In the genomic region with DNA sequence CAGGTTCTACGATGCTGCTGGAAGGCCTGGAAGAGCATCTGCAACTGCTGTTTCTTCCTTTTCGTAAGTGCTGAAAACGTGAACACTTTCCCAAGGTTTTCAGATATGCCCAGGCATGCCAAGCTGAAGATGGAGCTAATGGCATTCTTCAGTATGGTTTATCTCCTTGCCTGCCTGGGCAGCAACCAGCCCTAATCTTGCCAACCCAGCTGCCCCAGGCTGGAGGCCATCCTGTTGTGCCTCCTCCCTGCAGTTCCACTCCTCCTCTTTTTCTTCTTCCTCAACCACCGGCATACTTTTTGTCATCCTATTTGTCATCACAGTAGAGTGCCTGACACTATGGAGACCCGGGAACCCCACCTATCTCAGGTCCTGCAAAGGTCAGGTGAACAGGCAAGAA, we compare ENCODE assay signal across 18 cellular contexts.
DNase-seq lines count a peak whose midpoint lies in the region; ATAC-seq, FAIRE-seq and TF ChIP-seq lines count a peak whose summit lies in the region.
"Had no signal": no experiment of that assay in that cellular context is flagged by ENCODE, and none has a peak within 500 bp of the region (broad histone marks: within the 10 kb centered on the region; RNA-seq: fewer than 3 reads in every experiment).

No MANE protein-coding gene starts in this region.

- no peak overlapping the region for H3K9ac ChIP-seq in keratinocyte (ENCODE audit: control insufficient read depth, extremely low read depth, insufficient read depth, low read length)
- H3K9ac ChIP-seq: BLaER1 had no signal

- H4K20me1 ChIP-seq in keratinocyte (ENCODE audit: control insufficient read depth, extremely low read depth, insufficient read depth, low read length), result no peaks in the 10 kb centered on the region
- H4K20me1 ChIP-seq: BLaER1 had no signal

- no peaks in the 10 kb centered on the region for H3K9me1 ChIP-seq in keratinocyte (ENCODE audit: control insufficient read depth, extremely low read depth, insufficient read depth, low read length)

- 40% methylated on average over 5 of the region's 5 CpGs for WGBS in suprapubic skin
- WGBS in body of pancreas, 2 donors, result 44 to 61% methylated on average over 4 to 5 of the region's 5 CpGs

- intact Hi-C loops in body of pancreas (cut with DNase I), result no loop called here

- H3K4me3 ChIP-seq in bronchial epithelial cell (ENCODE audit: low read depth, low read length), result no peak overlapping the region
- H3K4me3 ChIP-seq in keratinocyte (ENCODE audit: control insufficient read depth in 2 of 3, extremely low read depth in 1 of 3, insufficient read depth in 2 of 3, low read depth in 1 of 3, low read length in 3 of 3), result no peak overlapping the region
- no peak overlapping the region for H3K4me3 ChIP-seq in suprapubic skin
- H3K4me3 ChIP-seq in body of pancreas, result no peak overlapping the region
- H3K4me3 ChIP-seq: BLaER1 had no signal

- H3K9me3 ChIP-seq in keratinocyte (ENCODE audit: control insufficient read depth, low read depth, low read length) (no peaks in the 10 kb centered on the region), suprapubic skin (no peaks in the 10 kb centered on the region), body of pancreas (no peaks in the 10 kb centered on the region)
- H3K9me3 ChIP-seq: BLaER1 had no signal

- dilution Hi-C loops in keratinocyte (cut with MboI; ENCODE audit: extremely low pct_ligation_motif_present, low sequenced_read_pairs), result no loop called here

- no peaks in the 10 kb centered on the region for H3K79me2 ChIP-seq in keratinocyte (ENCODE audit: control insufficient read depth, insufficient read depth, low read length)

- peak overlapping the region; percentile 61 for H3K4me2 ChIP-seq in keratinocyte (ENCODE audit: control insufficient read depth, extremely low read depth, insufficient read depth, low read depth, low read length)
- H3K4me2 ChIP-seq: BLaER1 had no signal

- peak overlapping the region; percentile 43 for H2AFZ ChIP-seq in keratinocyte (ENCODE audit: control insufficient read depth, low read length)

- FAIRE-seq in bronchial epithelial cell (lab: Jason Lieb, UNC) (no peak), keratinocyte (lab: Jason Lieb, UNC) (peak; percentile 97)
- FAIRE-seq: A204.1 had no signal

- TF ChIP-seq POLR2A in suprapubic skin (IDR thresholded peaks at IDR 0.05), result no peak
- TF ChIP-seq POLR2A in body of pancreas (IDR thresholded peaks at IDR 0.05), result no peak

- peak overlapping the region; percentile 48 for H3K27ac ChIP-seq in epithelial cell of prostate
- peak overlapping the region; percentile 32 for H3K27ac ChIP-seq in keratinocyte (ENCODE audit: control insufficient read depth, insufficient read depth, low read length)
- H3K27ac ChIP-seq in suprapubic skin, result peak overlapping the region; percentile 71
- H3K27ac ChIP-seq in body of pancreas, result no peak overlapping the region
- H3K27ac ChIP-seq: BLaER1 had no signal

- TF ChIP-seq EP300 in suprapubic skin (IDR thresholded peaks at IDR 0.05), result no peak

- ATAC-seq in HG02884 (IDR thresholded peaks at IDR 0.05; ENCODE audit: unreplicated experiment), result no peak
- ATAC-seq in HG02610 (IDR thresholded peaks at IDR 0.05; ENCODE audit: unreplicated experiment), result no peak
- ATAC-seq in body of pancreas, result no peak
- ATAC-seq: HCT116 had no signal

- no peaks in the 10 kb centered on the region for H3K27me3 ChIP-seq in bronchial epithelial cell (ENCODE audit: control insufficient read depth, insufficient read depth, low read length)
- H3K27me3 ChIP-seq in keratinocyte (ENCODE audit: control insufficient read depth, extremely low read depth, insufficient read depth, low read length), result no peaks in the 10 kb centered on the region
- no peaks in the 10 kb centered on the region for H3K27me3 ChIP-seq in suprapubic skin
- no peaks in the 10 kb centered on the region for H3K27me3 ChIP-seq in body of pancreas
- H3K27me3 ChIP-seq: BLaER1 had no signal

- DNase-seq in bronchial epithelial cell (ENCODE audit: low read depth) (peak; percentile 45), epithelial cell of prostate (ENCODE audit: low read depth, low spot score) (no peak), keratinocyte (ENCODE audit: low read depth, low spot score) (peak; percentile 85), suprapubic skin (ENCODE audit: low spot score in 2 of 2) (no peak), GM19240 (ENCODE audit: insufficient read length, low spot score) (no peak), body of pancreas (no peak)
- DNase-seq: ACHN; CD4-positive, alpha-beta memory T cell; DMS79 treated with DMSO at 0.1 percent for 48 hours; GF-D8; GOT3; H7; HFFc6 had no signal

- H3K4me1 ChIP-seq in keratinocyte (ENCODE audit: control insufficient read depth, extremely low read depth, insufficient read depth, low read length) (peaks cover 47% of the 10 kb centered on the region), suprapubic skin (peaks cover 25% of the 10 kb centered on the region), body of pancreas (no peaks in the 10 kb centered on the region)
- H3K4me1 ChIP-seq: BLaER1 had no signal

- no peaks in the 10 kb centered on the region for H3K36me3 ChIP-seq in bronchial epithelial cell (ENCODE audit: control insufficient read depth, insufficient read depth, low read length)
- H3K36me3 ChIP-seq in keratinocyte (ENCODE audit: control insufficient read depth in 2 of 2, extremely low read depth in 1 of 2, insufficient read depth in 2 of 2, low read length in 2 of 2), result no peaks in the 10 kb centered on the region
- H3K36me3 ChIP-seq in suprapubic skin, result no peaks in the 10 kb centered on the region
- H3K36me3 ChIP-seq in body of pancreas (replicated peaks in 1 of 2; ENCODE audit: insufficient read depth in 1 of 2, low read depth in 2 of 2), result no peaks in the 10 kb centered on the region
- H3K36me3 ChIP-seq: BLaER1 had no signal

- TF ChIP-seq CTCF in bronchial epithelial cell (IDR thresholded peaks at IDR 0.05; ENCODE audit: insufficient read depth, low read length, severe bottlenecking), result no peak
- TF ChIP-seq CTCF in keratinocyte (optimal IDR thresholded peaks at IDR 0.05 in 1 of 3, IDR thresholded peaks at IDR 0.05 in 1 of 3, conservative IDR thresholded peaks at IDR 0.05 in 1 of 3; ENCODE audit: extremely low read depth in 1 of 3, insufficient read depth in 2 of 3, low read length in 3 of 3), result no peak
- TF ChIP-seq CTCF in suprapubic skin (IDR thresholded peaks at IDR 0.05), result no peak
- TF ChIP-seq CTCF in body of pancreas (IDR thresholded peaks at IDR 0.05), result no peak

Comparison
In these comparisons a context has a peak if more than half of its experiments do, and no peak if none do; other contexts are left out.
1. DNase-seq: peak in bronchial epithelial cell (single experiment) and keratinocyte (single experiment); none in epithelial cell of prostate (single experiment), suprapubic skin (0 of 2), GM19240 (single experiment) and body of pancreas (0 of 4).
2. H3K27ac ChIP-seq: peak in epithelial cell of prostate (single experiment), keratinocyte (single experiment) and suprapubic skin (single experiment); none in body of pancreas (0 of 4).